24 cellular contexts compared by ENCODE assay signal in genomic region chr10:46263831-46264268, GRCh38. TPM values are rescaled to one million over a fixed set of nuclear protein-coding genes. Genes with fewer than 3 reads are reported as not detected.
"Had no signal": no experiment of that assay in that cellular context is flagged by ENCODE, and none has a peak within 500 bp of the region (broad histone marks: within the 10 kb centered on the region; RNA-seq: fewer than 3 reads in every experiment).

No MANE protein-coding gene starts in this region.

- H3K4me1 Mint-ChIP-seq: natural killer cell had no signal

- H3K27ac Mint-ChIP-seq: activated naive CD4-positive, alpha-beta T cell treated with anti-CD3 and anti-CD28 coated beads for 36 hours; natural killer cell had no signal

- H3K4me3 Mint-ChIP-seq: activated naive CD4-positive, alpha-beta T cell treated with anti-CD3 and anti-CD28 coated beads for 36 hours; natural killer cell had no signal

- H3K27ac ChIP-seq: adrenal gland, breast epithelium, left ventricle myocardium inferior, neutrophil, parathyroid adenoma, sigmoid colon, tibial artery, uterus had no signal

- DNase-seq: activated CD4-positive, alpha-beta T cell treated with anti-CD3 and anti-CD28 coated beads for 1 hour; activated naive CD4-positive, alpha-beta T cell treated with anti-CD3 and anti-CD28 coated beads for 36 hours; adrenal gland; cortex of kidney; erythroblast; foreskin melanocyte; glutamatergic neuron; hypothalamus; left ventricle myocardium inferior; natural killer cell; SHP77 treated with DMSO at 0.1 percent for 48 hours; sigmoid colon; SK-N-SH; substantia nigra; T1000; uterus had no signal

- ATAC-seq: natural killer cell had no signal

- H3K9me3 ChIP-seq: adrenal gland, breast epithelium, left ventricle myocardium inferior, neutrophil, sigmoid colon, SK-N-SH, tibial artery, uterus had no signal

- H3K4me3 ChIP-seq: adrenal gland, breast epithelium, left ventricle myocardium inferior, sigmoid colon, tibial artery, uterus had no signal

- H3K36me3 ChIP-seq: adrenal gland, breast epithelium, left ventricle myocardium inferior, neutrophil, sigmoid colon, tibial artery, uterus had no signal

- H3K27me3 ChIP-seq: adrenal gland, breast epithelium, neutrophil, sigmoid colon, tibial artery, uterus had no signal

- H3K36me3 Mint-ChIP-seq: natural killer cell had no signal

- H3K4me1 ChIP-seq: adrenal gland, breast epithelium, left ventricle myocardium inferior, parathyroid adenoma, sigmoid colon, uterus had no signal

- H3K9me3 Mint-ChIP-seq: activated naive CD4-positive, alpha-beta T cell treated with anti-CD3 and anti-CD28 coated beads for 36 hours; natural killer cell had no signal

RNA-seq across cellular contexts. Expression of gene ANTXRL, which starts 22.9 kb away (rescaled TPM):
- total RNA-seq: activated CD8-positive, alpha-beta memory T cell treated with anti-CD3 and anti-CD28 coated beads for 36 hours; activated naive CD4-positive, alpha-beta T cell treated with anti-CD3 and anti-CD28 coated beads for 36 hours; astrocyte; kidney epithelial cell; left ventricle myocardium inferior; mucosa of gallbladder; natural killer cell; sigmoid colon had no signal
- polyA plus RNA-seq: sigmoid colon, SK-N-SH had no signal
